ENCODE assay signal across 9 cellular contexts in the genomic region with DNA sequence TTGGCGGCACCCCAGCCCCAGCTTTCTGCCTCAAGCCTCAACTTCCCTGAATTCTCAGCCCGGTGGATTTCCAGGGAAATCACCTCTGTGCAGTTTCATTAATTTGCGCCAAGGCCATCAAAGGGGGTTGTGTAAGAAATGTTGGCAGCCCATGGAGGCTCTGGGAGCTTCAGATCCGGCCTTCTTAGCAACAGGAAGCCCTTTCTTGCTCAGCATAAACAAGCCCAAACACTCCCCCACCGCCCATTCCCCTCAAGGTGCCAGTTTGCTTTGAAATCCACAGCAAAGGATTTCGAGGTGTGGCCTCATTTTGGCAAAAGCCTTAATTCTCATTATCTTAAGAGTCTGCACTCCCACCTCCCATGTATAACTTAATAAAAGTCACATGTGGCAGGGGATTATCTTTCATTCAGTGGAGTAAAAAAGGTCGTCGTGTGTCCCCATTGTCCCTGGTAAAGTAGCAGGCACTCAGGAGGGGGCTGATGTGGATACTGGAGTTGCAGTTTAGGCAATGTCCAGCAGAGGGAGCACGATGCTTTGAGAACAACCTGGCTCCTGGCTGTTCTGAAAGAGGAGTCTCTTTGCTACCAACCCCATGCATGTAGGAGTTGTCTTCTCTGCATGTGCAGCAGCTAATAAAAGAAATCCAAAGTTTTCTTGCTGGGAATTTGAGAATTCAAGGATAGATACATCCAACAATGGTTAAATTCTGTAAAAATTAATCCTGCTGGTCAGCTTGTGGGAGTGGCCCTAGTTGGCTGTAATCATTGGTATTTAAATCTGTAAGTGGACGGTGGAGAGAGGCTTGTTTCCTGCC. TPM values are rescaled to one million over a fixed set of nuclear protein-coding genes. Genes with fewer than 3 reads are reported as not detected.
A peak's percentile ranks its signal among the peaks of the same experiment; 100 is the strongest.
DNase-seq lines count a peak whose midpoint lies in the region; ATAC-seq and TF ChIP-seq lines count a peak whose summit lies in the region.
"Had no signal": no experiment of that assay in that cellular context is flagged by ENCODE, and none has a peak within 500 bp of the region (broad histone marks: within the 10 kb centered on the region; RNA-seq: fewer than 3 reads in every experiment).

No MANE protein-coding gene starts in this region.

- peak; percentile 40 to 72 (median 56) for DNase-seq in CD8-positive, alpha-beta memory T cell
- DNase-seq in HS-27A (ENCODE audit: low read depth) (peak; percentile 59), NOMO-1 treated with dmso at 0.1 percent for 144 hours (lab: John Stamatoyannopoulos, UW; ENCODE audit: unreplicated experiment) (peak; percentile 13), epithelial cell of esophagus (ENCODE audit: low read depth) (peak; percentile 75), mucosa of gallbladder (ENCODE audit: low spot score) (peak; percentile 84)
- DNase-seq in activated CD8-positive, alpha-beta memory T cell treated with anti-CD3 and anti-CD28 coated beads, Interleukin-2, amount 10 ng/mL, durations not matched to agents 7 days and 5 days: peak; percentile 84
- DNase-seq in stimulated activated CD8-positive, alpha-beta memory T cell treated with anti-CD3 and anti-CD28 coated beads, Interleukin-7, amount 100 ng/mL, for 1 hour (ENCODE audit: low read depth in 2 of 2): peak; percentile 48 to 61

- no peaks in the 10 kb centered on the region for H3K4me1 ChIP-seq in CD8-positive, alpha-beta memory T cell (ENCODE audit: insufficient read depth, low read length)

- CTCF ChIA-PET in CD8-positive, alpha-beta memory T cell (lab: Charles Lee): interaction anchor here (0.5 to 2.2 kb wide), 6 partner anchors 8 to 403 kb away, joined by 3 to 5 read pairs (median 3); no protein-coding TSS in a partner anchor
- CTCF ChIA-PET in activated CD8-positive, alpha-beta memory T cell treated with anti-CD3 and anti-CD28 coated beads, Interleukin-2, amount 10 ng/mL, durations not matched to agents 7 days and 5 days (lab: Charles Lee): interaction anchor here (1.0 to 2.3 kb wide), 7 partner anchors 10 to 401 kb away, joined by 3 to 7 read pairs (median 3); no protein-coding TSS in a partner anchor

- ATAC-seq in GM19452 (IDR thresholded peaks at IDR 0.05; ENCODE audit: unreplicated experiment): peak; percentile 84
- peak; percentile 77 for ATAC-seq in activated CD8-positive, alpha-beta memory T cell treated with anti-CD3 and anti-CD28 coated beads, Interleukin-2, amount 10 ng/mL, durations not matched to agents 7 days and 5 days

- no peak overlapping the region for H3K27ac ChIP-seq in CD8-positive, alpha-beta memory T cell (ENCODE audit: low read depth, low read length)

- no peaks in the 10 kb centered on the region for H3K36me3 ChIP-seq in CD8-positive, alpha-beta memory T cell (ENCODE audit: insufficient read depth, low read length)

- no peak overlapping the region for H3K4me3 ChIP-seq in CD8-positive, alpha-beta memory T cell (ENCODE audit: low read length)
- H3K4me3 ChIP-seq in epithelial cell of esophagus (ENCODE audit: low read length): no peak overlapping the region

- peak overlapping the region in 1 of 8 donors; percentile 39 for H3K27ac Mint-ChIP-seq in CD8-positive, alpha-beta memory T cell
- H3K27ac Mint-ChIP-seq in activated CD8-positive, alpha-beta memory T cell treated with anti-CD3 and anti-CD28 coated beads, Interleukin-2, amount 10 ng/mL, durations not matched to agents 7 days and 5 days: no peak overlapping the region
- H3K27ac Mint-ChIP-seq: activated naive CD4-positive, alpha-beta T cell treated with anti-CD3 and anti-CD28 coated beads, Interleukin-2, amount 50 U/mL, for 24 hours had no signal

- peaks cover 5 to 13% of the 10 kb centered on the region in 2 donors for H3K27me3 Mint-ChIP-seq in CD8-positive, alpha-beta memory T cell
- peaks cover 5% of the 10 kb centered on the region for H3K27me3 Mint-ChIP-seq in activated CD8-positive, alpha-beta memory T cell treated with anti-CD3 and anti-CD28 coated beads, Interleukin-2, amount 10 ng/mL, durations not matched to agents 7 days and 5 days
- H3K27me3 Mint-ChIP-seq: activated naive CD4-positive, alpha-beta T cell treated with anti-CD3 and anti-CD28 coated beads, Interleukin-2, amount 50 U/mL, for 24 hours had no signal

- peak overlapping the region in 1 of 7 donors; percentile 10 for H3K4me3 Mint-ChIP-seq in CD8-positive, alpha-beta memory T cell
- no peak overlapping the region for H3K4me3 Mint-ChIP-seq in activated CD8-positive, alpha-beta memory T cell treated with anti-CD3 and anti-CD28 coated beads, Interleukin-2, amount 10 ng/mL, durations not matched to agents 7 days and 5 days
- H3K4me3 Mint-ChIP-seq: activated naive CD4-positive, alpha-beta T cell treated with anti-CD3 and anti-CD28 coated beads, Interleukin-2, amount 50 U/mL, for 24 hours had no signal

- TF ChIP-seq CTCF in epithelial cell of esophagus (IDR thresholded peaks at IDR 0.05; ENCODE audit: insufficient read depth, low read depth, low read length, missing control alignments): peak; percentile 98

- POLR2A ChIA-PET in CD8-positive, alpha-beta memory T cell (lab: Charles Lee): no interaction called here

- H3K36me3 Mint-ChIP-seq in CD8-positive, alpha-beta memory T cell: no peaks in the 10 kb centered on the region
- no peaks in the 10 kb centered on the region for H3K36me3 Mint-ChIP-seq in activated CD8-positive, alpha-beta memory T cell treated with anti-CD3 and anti-CD28 coated beads, Interleukin-2, amount 10 ng/mL, durations not matched to agents 7 days and 5 days
- H3K36me3 Mint-ChIP-seq: activated naive CD4-positive, alpha-beta T cell treated with anti-CD3 and anti-CD28 coated beads, Interleukin-2, amount 50 U/mL, for 24 hours had no signal

- no peaks in the 10 kb centered on the region for H3K27me3 ChIP-seq in CD8-positive, alpha-beta memory T cell (ENCODE audit: insufficient read depth, low read length, poor library complexity, severe bottlenecking)

- H3K4me1 Mint-ChIP-seq in CD8-positive, alpha-beta memory T cell: no peaks in the 10 kb centered on the region
- no peaks in the 10 kb centered on the region for H3K4me1 Mint-ChIP-seq in activated CD8-positive, alpha-beta memory T cell treated with anti-CD3 and anti-CD28 coated beads, Interleukin-2, amount 10 ng/mL, durations not matched to agents 7 days and 5 days
- H3K4me1 Mint-ChIP-seq: activated naive CD4-positive, alpha-beta T cell treated with anti-CD3 and anti-CD28 coated beads, Interleukin-2, amount 50 U/mL, for 24 hours had no signal

- no peaks in the 10 kb centered on the region for H3K9me3 Mint-ChIP-seq in CD8-positive, alpha-beta memory T cell
- no peaks in the 10 kb centered on the region for H3K9me3 Mint-ChIP-seq in activated CD8-positive, alpha-beta memory T cell treated with anti-CD3 and anti-CD28 coated beads, Interleukin-2, amount 10 ng/mL, durations not matched to agents 7 days and 5 days (ENCODE audit: low read depth)
- H3K9me3 Mint-ChIP-seq: activated naive CD4-positive, alpha-beta T cell treated with anti-CD3 and anti-CD28 coated beads, Interleukin-2, amount 50 U/mL, for 24 hours had no signal

- no peaks in the 10 kb centered on the region for H3K9me3 ChIP-seq in CD8-positive, alpha-beta memory T cell (ENCODE audit: low read length)

RNA-seq across cellular contexts. Expression of gene EBLN2, which starts 39.5 kb away (rescaled TPM):
- total RNA-seq in CD8-positive, alpha-beta memory T cell: 1 to 10 TPM; 3.2 to 4.7 TPM
- polyA plus RNA-seq in CD8-positive, alpha-beta memory T cell: 0.76 TPM
- 1 to 10 TPM; 5.1 to 6.2 TPM for total RNA-seq in activated CD8-positive, alpha-beta memory T cell treated with anti-CD3 and anti-CD28 coated beads, Interleukin-2, amount 10 ng/mL, durations not matched to agents 7 days and 5 days
- total RNA-seq in mucosa of gallbladder: 3.0 TPM

Comparison
In these comparisons a context has a peak if more than half of its experiments do, and no peak if none do; other contexts are left out.
1. DNase-seq: peak in every context shown above with its lines; median percentile 84 in activated CD8-positive, alpha-beta memory T cell treated with anti-CD3 and anti-CD28 coated beads, Interleukin-2, amount 10 ng/mL, durations not matched to agents 7 days and 5 days; 84 in mucosa of gallbladder; 75 in epithelial cell of esophagus; 59 in HS-27A; 56 in CD8-positive, alpha-beta memory T cell; 54 in stimulated activated CD8-positive, alpha-beta memory T cell treated with anti-CD3 and anti-CD28 coated beads, Interleukin-7, amount 100 ng/mL, for 1 hour; 13 in NOMO-1 treated with dmso at 0.1 percent for 144 hours.